Comparison of ENCODE assay signal across 1 cellular context in the genomic region with DNA sequence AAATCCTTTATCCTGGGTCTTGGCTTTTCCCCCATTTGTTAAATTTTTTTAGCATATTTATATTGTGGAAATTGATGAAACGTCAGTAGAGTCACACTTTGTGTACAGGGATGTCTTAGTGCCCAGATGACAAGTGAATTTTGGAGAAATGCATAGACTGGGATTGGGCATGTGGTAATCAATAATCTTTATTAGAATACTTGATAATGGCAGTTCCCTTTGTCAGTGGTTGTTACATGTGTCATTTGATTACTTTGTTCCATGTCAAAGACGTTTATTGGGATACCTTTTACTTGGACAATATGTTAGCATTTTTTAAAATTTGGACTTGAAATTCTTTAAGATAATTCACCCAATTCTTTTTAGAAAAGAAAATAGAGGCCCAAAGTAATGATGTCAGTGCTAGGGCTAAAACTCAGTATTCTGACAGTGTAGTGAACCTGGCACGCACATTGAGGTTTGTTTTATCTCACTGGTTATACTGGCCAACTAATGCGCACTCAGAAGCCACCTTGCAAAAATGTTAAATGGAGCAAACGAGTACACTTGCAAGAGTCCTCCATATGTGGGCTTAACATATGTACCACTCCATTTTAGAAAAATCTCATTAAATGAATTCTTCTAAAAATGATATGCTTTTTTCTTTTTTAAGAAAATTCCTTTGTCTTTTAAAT.
TF ChIP-seq lines count a peak whose summit lies in the region.

No MANE protein-coding gene starts in this region.

TF ChIP-seq in K562, 482 proteins besides CTCF, POLR2A, EP300 and RAD21:
- TF ChIP-seq NCOA2 (IDR thresholded peaks at IDR 0.05; ENCODE audit: partially characterized antibody in 2 of 2) (no peak), RBFOX2 (IDR thresholded peaks at IDR 0.05; ENCODE audit: low read depth, low read length) (peak; percentile 55), POLR2G (IDR thresholded peaks at IDR 0.05; ENCODE audit: low read depth, low read length) (peak; percentile 32; the same call in 1 of the 2 replicates), SUPT5H (IDR thresholded peaks at IDR 0.05) (peak; percentile 26; the same call in 1 of the 2 replicates)
TF ChIP-seq in K562: peak in this region for 3.
